ENCODE assay signal across 1 cellular context in genomic region chr20:44601801-44602204, GRCh38.
TF ChIP-seq lines count a peak whose summit lies in the region.

No MANE protein-coding gene starts in this region.

TF ChIP-seq in GM12878, 131 proteins besides CTCF, POLR2A, EP300 and RAD21 (continued from another document):
- TF ChIP-seq BCL11A (IDR thresholded peaks at IDR 0.05; ENCODE audit: low read depth, low read length) (no peak), CUX1 (IDR thresholded peaks at IDR 0.05; ENCODE audit: insufficient replicate concordance, low read depth, low read length) (no peak), HDAC2 (IDR thresholded peaks at IDR 0.05) (no peak), SP1 (IDR thresholded peaks at IDR 0.05; ENCODE audit: low read depth, low read length) (no peak), PAX5 (IDR thresholded peaks at IDR 0.05; ENCODE audit: borderline replicate concordance, low read depth, low read length) (no peak), STAT3 (IDR thresholded peaks at IDR 0.05; ENCODE audit: low read depth, low read length) (no peak), NR2F1 (conservative IDR thresholded peaks at IDR 0.05) (peak; percentile 82), RELB (IDR thresholded peaks at IDR 0.05; ENCODE audit: low read depth) (no peak), PBX3 (IDR thresholded peaks at IDR 0.05; ENCODE audit: insufficient replicate concordance, low read depth, low read length) (no peak), ZNF687 (IDR thresholded peaks at IDR 0.05) (0 out of 2 replicates have a peak, but pooled peaks have one; percentile 19), REST (IDR thresholded peaks at IDR 0.05; ENCODE audit: low read depth, low read length) (no peak), TCF12 (IDR thresholded peaks at IDR 0.05; ENCODE audit: low read depth, low read length) (no peak), SPI1 (IDR thresholded peaks at IDR 0.05; ENCODE audit: borderline replicate concordance, insufficient read depth, low read depth, low read length) (no peak), BHLHE40 (IDR thresholded peaks at IDR 0.05; ENCODE audit: borderline replicate concordance in 1 of 2, low read depth in 2 of 2, low read length in 1 of 2) (peak in 1 of 2 experiments; percentile 23; a peak in 1 of 4 replicates), NR2C1 (IDR thresholded peaks at IDR 0.05) (peak; percentile 51; the same call in 1 of the 2 replicates), MEF2A (IDR thresholded peaks at IDR 0.05; ENCODE audit: insufficient read depth, low read depth, low read length) (no peak), ETV6 (conservative IDR thresholded peaks at IDR 0.05 in 1 of 2, IDR thresholded peaks at IDR 0.05 in 1 of 2; ENCODE audit: borderline replicate concordance in 1 of 2, low read depth in 1 of 2) (no peak), MTA2 (IDR thresholded peaks at IDR 0.05; ENCODE audit: low read depth) (no peak), ZBTB40 (IDR thresholded peaks at IDR 0.05; ENCODE audit: borderline replicate concordance) (no peak), CREM (IDR thresholded peaks at IDR 0.05; ENCODE audit: low read depth) (no peak), USF1 (IDR thresholded peaks at IDR 0.05; ENCODE audit: borderline replicate concordance, extremely low read length, insufficient read depth, low read depth, low read length) (no peak), SREBF2 (IDR thresholded peaks at IDR 0.05; ENCODE audit: low read length) (no peak), ATF2 (IDR thresholded peaks at IDR 0.05; ENCODE audit: low read length) (no peak), IKZF2 (IDR thresholded peaks at IDR 0.05) (no peak), KDM1A (IDR thresholded peaks at IDR 0.05; ENCODE audit: borderline replicate concordance) (no peak), NKRF (conservative IDR thresholded peaks at IDR 0.05) (no peak), SMAD1 (IDR thresholded peaks at IDR 0.05; ENCODE audit: low read depth, partially characterized antibody) (no peak), RUNX3 (IDR thresholded peaks at IDR 0.05; ENCODE audit: low read length) (0 out of 2 replicates have a peak, but pooled peaks have one; percentile 10)
